In genomic region chr4:2570551-2571222, GRCh38 we compare ENCODE assay signal across 1 cellular context.
TF ChIP-seq lines count a peak whose summit lies in the region.

No MANE protein-coding gene starts in this region.

TF ChIP-seq in SK-N-SH, 30 proteins besides CTCF, POLR2A, EP300 and RAD21 (continued from another document):
- TF ChIP-seq POLR2AphosphoS5 (IDR thresholded peaks at IDR 0.05; ENCODE audit: low read depth, low read length) = no peak
TF ChIP-seq in SK-N-SH: peak in this region for 0.
